Comparison of ENCODE assay signal across 8 cellular contexts in genomic region chrX:149540133-149540620, GRCh38. TPM values are rescaled to one million over a fixed set of nuclear protein-coding genes. Genes with fewer than 3 reads are reported as not detected.
A peak's percentile ranks its signal among the peaks of the same experiment; 100 is the strongest.
DNase-seq lines count a peak whose midpoint lies in the region; ATAC-seq and TF ChIP-seq lines count a peak whose summit lies in the region.

No MANE protein-coding gene starts in this region.

- no peak for TF ChIP-seq POLR2A in vagina (IDR thresholded peaks at IDR 0.05)

- H3K4me1 ChIP-seq in ascending aorta (no peaks in the 10 kb centered on the region), rectal smooth muscle tissue (ENCODE audit: control insufficient read depth, insufficient read depth, low read length) (no peaks in the 10 kb centered on the region), vagina (peaks cover 9% of the 10 kb centered on the region)

- peak; percentile 4 for ATAC-seq in HG02571 (IDR thresholded peaks at IDR 0.05; ENCODE audit: unreplicated experiment)

- peak; percentile 85 for DNase-seq in Daoy (ENCODE audit: low read depth)
- peak; percentile 55 for DNase-seq in NCI-H1417 treated with DMSO at 0.1 percent for 48 hours (lab: John Stamatoyannopoulos, UW)
- DNase-seq in T-helper 9 cell = peak; percentile 88
- DNase-seq in ascending aorta (ENCODE audit: low spot score in 2 of 2) = peak; percentile 72 to 95
- peak; percentile 75 for DNase-seq in hepatic stellate cell (ENCODE audit: low spot score)
- DNase-seq in vagina (ENCODE audit: extremely low spot score in 2 of 2) = no peak

- H3K9me3 ChIP-seq in ascending aorta (no peaks in the 10 kb centered on the region), vagina (no peaks in the 10 kb centered on the region)

- TF ChIP-seq CTCF in ascending aorta (IDR thresholded peaks at IDR 0.05) (no peak), vagina (IDR thresholded peaks at IDR 0.05) (no peak)

- H3K4me3 ChIP-seq in ascending aorta (peak overlapping the region; percentile 62 to 74), rectal smooth muscle tissue (ENCODE audit: low read length) (peak overlapping the region; percentile 71), vagina (peak overlapping the region; percentile 52 to 67)

- H3K27ac ChIP-seq in ascending aorta (peak overlapping the region; percentile 85 to 87), rectal smooth muscle tissue (ENCODE audit: low read depth, low read length) (peak overlapping the region; percentile 88), vagina (peak overlapping the region; percentile 82)

- H3K27me3 ChIP-seq in ascending aorta (no peaks in the 10 kb centered on the region), rectal smooth muscle tissue (ENCODE audit: control insufficient read depth, insufficient read depth, low read length) (no peaks in the 10 kb centered on the region), vagina (no peaks in the 10 kb centered on the region)

- H3K36me3 ChIP-seq in ascending aorta (no peaks in the 10 kb centered on the region), rectal smooth muscle tissue (ENCODE audit: control insufficient read depth, insufficient read depth, low read length) (no peaks in the 10 kb centered on the region), vagina (peaks cover 0 to 4% of the 10 kb centered on the region in 2 donors)

- intact Hi-C loops in ascending aorta (cut with DNase I) = loop anchor here (2.0 kb wide), 1 partner anchor 35 kb away; the partner anchor contains the start of gene IDS
- intact Hi-C loops in vagina (cut with DNase I) = no loop called here

- H3K9ac ChIP-seq in rectal smooth muscle tissue (ENCODE audit: low read length) = no peak overlapping the region

RNA-seq across cellular contexts. Expression of gene EOLA1, which starts 0.6 kb away (rescaled TPM):
- 7.4 and 12.7 TPM in 2 replicates for total RNA-seq in Daoy (2014; rRNA removed; shearing (Covaris generic))
- 5.6 TPM for total RNA-seq in ascending aorta
- total RNA-seq in vagina = 9.8 TPM

RNA-seq across cellular contexts. Expression of gene HSFX3, which starts 9.5 kb away (rescaled TPM):
- not detected in 2 replicates for total RNA-seq in Daoy (2014; rRNA removed; shearing (Covaris generic))
- total RNA-seq in ascending aorta (not detected), vagina (not detected)

RNA-seq across cellular contexts. Expression of gene IDS, which starts 35.1 kb away (rescaled TPM):
- 28.1 and 45.1 TPM in 2 replicates for total RNA-seq in Daoy (2014; rRNA removed; shearing (Covaris generic))
- total RNA-seq in ascending aorta = 82.7 TPM
- total RNA-seq in vagina = 66.0 TPM

RNA-seq across cellular contexts. Expression of gene MAGEA9B, which starts 47.1 kb away (rescaled TPM):
- total RNA-seq in Daoy (2014; rRNA removed; shearing (Covaris generic)) = 0.11 TPM in 1 of 2 replicates, not detected in the other
- total RNA-seq in ascending aorta = not detected
- total RNA-seq in vagina = not detected

RNA-seq across cellular contexts. Expression of gene HSFX2, which starts 54.9 kb away (rescaled TPM):
- not detected in 2 replicates for total RNA-seq in Daoy (2014; rRNA removed; shearing (Covaris generic))
- not detected for total RNA-seq in ascending aorta
- not detected for total RNA-seq in vagina

Comparison
In these comparisons a context has a peak if more than half of its experiments do, and no peak if none do; other contexts are left out.
1. DNase-seq: peak in Daoy (single experiment), NCI-H1417 treated with DMSO at 0.1 percent for 48 hours (single experiment), T-helper 9 cell (single experiment), ascending aorta (2 of 2) and hepatic stellate cell (single experiment); none in vagina (0 of 2).
2. Peak in every context shown above with its lines, with median percentiles within 50 percentile points of each other: H3K27ac ChIP-seq and H3K4me3 ChIP-seq.